Comparison of ENCODE assay signal across 19 cellular contexts in the genomic region with DNA sequence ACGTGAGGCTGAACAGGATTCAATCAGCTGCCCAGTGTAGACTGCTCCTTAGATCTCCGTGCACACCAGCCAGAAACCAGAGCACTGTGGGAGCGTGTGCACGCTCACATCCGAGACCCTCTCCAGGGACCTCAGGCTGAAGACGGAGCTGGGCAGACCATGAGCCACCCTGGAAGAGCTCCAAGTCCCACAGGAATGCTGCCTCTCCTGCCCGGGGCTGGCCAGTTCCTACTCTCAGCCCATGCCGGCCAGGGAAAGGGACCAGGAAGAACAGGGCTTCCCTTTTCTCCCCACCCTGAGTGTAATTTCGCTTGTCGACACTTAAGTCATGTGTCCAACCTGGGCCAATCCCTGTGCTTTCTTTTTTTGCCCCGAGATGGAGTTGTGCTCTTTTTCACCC. TPM values are rescaled to one million over a fixed set of nuclear protein-coding genes. Genes with fewer than 3 reads are reported as not detected.
DNase-seq lines count a peak whose midpoint lies in the region; ATAC-seq and TF ChIP-seq lines count a peak whose summit lies in the region.
"Had no signal": no experiment of that assay in that cellular context is flagged by ENCODE, and none has a peak within 500 bp of the region (broad histone marks: within the 10 kb centered on the region; RNA-seq: fewer than 3 reads in every experiment).

No MANE protein-coding gene starts in this region.

- CTCF ChIA-PET in activated naive CD4-positive, alpha-beta T cell treated with anti-CD3 and anti-CD28 coated beads for 36 hours (lab: Charles Lee), result interaction anchor here (1.1 to 1.4 kb wide), 2 partner anchors 18 to 43 kb away, joined by 3 read pairs; no protein-coding TSS in a partner anchor
- CTCF ChIA-PET in activated CD8-positive, alpha-beta T cell treated with anti-CD3 and anti-CD28 coated beads, Interleukin-2, amount 10 ng/mL, durations not matched to agents 7 days and 5 days (lab: Charles Lee), result interaction anchor here (0.7 kb wide), 1 partner anchor 9 kb away, joined by 3 read pairs; no protein-coding TSS in a partner anchor

- DNase-seq in activated naive CD4-positive, alpha-beta T cell treated with anti-CD3 and anti-CD28 coated beads, Interleukin-2, amount 50 U/mL, for 72 hours (ENCODE audit: low spot score in 2 of 2), result no peak
- DNase-seq in activated naive CD4-positive, alpha-beta T cell treated with anti-CD3 and anti-CD28 coated beads for 36 hours, result no peak
- DNase-seq in activated CD8-positive, alpha-beta T cell treated with anti-CD3 and anti-CD28 coated beads, Interleukin-2, amount 10 ng/mL, durations not matched to agents 7 days and 5 days, result no peak
- DNase-seq in left colon, result no peak
- peak in 1 of 2 donors; percentile 64 for DNase-seq in tibial artery
- no peak for DNase-seq in central memory CD4-positive, alpha-beta T cell
- no peak for DNase-seq in DMS 273 (lab: John Stamatoyannopoulos, UW; ENCODE audit: unreplicated experiment)
- DNase-seq in activated effector memory CD4-positive, alpha-beta T cell treated with Interleukin-2 at 50 U/mL for 16 hours, result no peak
- DNase-seq: Calu3; colonic mucosa; GOT3; hippocampal formation; NCI-H1092; NCI-H2171 treated with DMSO at 0.1 percent for 48 hours; retina; stimulated activated CD4-positive, alpha-beta T cell treated with anti-CD3 and anti-CD28 coated beads, Interleukin-4, amount 100 ng/mL, for 1 hour had no signal

- ATAC-seq in activated naive CD4-positive, alpha-beta T cell treated with anti-CD3 and anti-CD28 coated beads, Interleukin-2, amount 50 U/mL, for 72 hours, result peak; percentile 8 to 29
- peak; percentile 27 for ATAC-seq in activated CD8-positive, alpha-beta T cell treated with anti-CD3 and anti-CD28 coated beads, Interleukin-2, amount 10 ng/mL, durations not matched to agents 7 days and 5 days
- ATAC-seq in left colon, result peak; percentile 16

- peak overlapping the region in 1 of 2 donors; percentile 65 for H3K27ac Mint-ChIP-seq in activated naive CD4-positive, alpha-beta T cell treated with anti-CD3 and anti-CD28 coated beads, Interleukin-2, amount 50 U/mL, for 72 hours
- no peak overlapping the region for H3K27ac Mint-ChIP-seq in activated naive CD4-positive, alpha-beta T cell treated with anti-CD3 and anti-CD28 coated beads for 36 hours
- H3K27ac Mint-ChIP-seq in activated CD8-positive, alpha-beta T cell treated with anti-CD3 and anti-CD28 coated beads, Interleukin-2, amount 10 ng/mL, durations not matched to agents 7 days and 5 days, result no peak overlapping the region
- H3K27ac Mint-ChIP-seq: activated naive CD4-positive, alpha-beta T cell treated with anti-CD3 and anti-CD28 coated beads, Interleukin-2, amount 50 U/mL, for 24 hours; nephron had no signal

- peaks cover 32 to 35% of the 10 kb centered on the region in 2 donors for H3K36me3 Mint-ChIP-seq in activated naive CD4-positive, alpha-beta T cell treated with anti-CD3 and anti-CD28 coated beads, Interleukin-2, amount 50 U/mL, for 72 hours
- H3K36me3 Mint-ChIP-seq in activated naive CD4-positive, alpha-beta T cell treated with anti-CD3 and anti-CD28 coated beads for 36 hours (ENCODE audit: low read depth), result peaks cover 53% of the 10 kb centered on the region
- H3K36me3 Mint-ChIP-seq in activated CD8-positive, alpha-beta T cell treated with anti-CD3 and anti-CD28 coated beads, Interleukin-2, amount 10 ng/mL, durations not matched to agents 7 days and 5 days (ENCODE audit: low read depth), result peaks cover 62% of the 10 kb centered on the region

- H3K4me1 ChIP-seq in tibial artery, result peaks cover 0 to 21% (median 10%) of the 10 kb centered on the region in 4 donors
- H3K4me1 ChIP-seq: colonic mucosa had no signal

- H3K9me3 Mint-ChIP-seq in activated naive CD4-positive, alpha-beta T cell treated with anti-CD3 and anti-CD28 coated beads, Interleukin-2, amount 50 U/mL, for 72 hours, result no peaks in the 10 kb centered on the region
- H3K9me3 Mint-ChIP-seq in activated naive CD4-positive, alpha-beta T cell treated with anti-CD3 and anti-CD28 coated beads for 36 hours, result no peaks in the 10 kb centered on the region
- no peaks in the 10 kb centered on the region for H3K9me3 Mint-ChIP-seq in activated CD8-positive, alpha-beta T cell treated with anti-CD3 and anti-CD28 coated beads, Interleukin-2, amount 10 ng/mL, durations not matched to agents 7 days and 5 days (ENCODE audit: insufficient read depth)
- H3K9me3 Mint-ChIP-seq: activated naive CD4-positive, alpha-beta T cell treated with anti-CD3 and anti-CD28 coated beads, Interleukin-2, amount 50 U/mL, for 24 hours; nephron had no signal

- POLR2A ChIA-PET in activated CD8-positive, alpha-beta T cell treated with anti-CD3 and anti-CD28 coated beads, Interleukin-2, amount 10 ng/mL, durations not matched to agents 7 days and 5 days (lab: Charles Lee), result interaction anchor here (0.7 to 1.5 kb wide), 4 partner anchors 9 to 22 kb away, joined by 3 to 4 read pairs (median 4); no protein-coding TSS in a partner anchor

- peaks cover 24% of the 10 kb centered on the region for H3K4me1 Mint-ChIP-seq in activated naive CD4-positive, alpha-beta T cell treated with anti-CD3 and anti-CD28 coated beads for 36 hours (ENCODE audit: low read depth)
- H3K4me1 Mint-ChIP-seq in activated CD8-positive, alpha-beta T cell treated with anti-CD3 and anti-CD28 coated beads, Interleukin-2, amount 10 ng/mL, durations not matched to agents 7 days and 5 days (ENCODE audit: low read depth), result peaks cover 25% of the 10 kb centered on the region

- intact Hi-C loops in activated naive CD4-positive, alpha-beta T cell treated with anti-CD3 and anti-CD28 coated beads for 36 hours (cut with micrococcal nuclease), result no loop called here
- intact Hi-C loops in left colon (cut with DNase I, micrococcal nuclease), result no loop called here
- intact Hi-C loops in tibial artery (cut with DNase I; ENCODE audit: low total_unique reads), result no loop called here

- H3K36me3 ChIP-seq in tibial artery, result peaks cover 29 to 91% (median 60%) of the 10 kb centered on the region in 3 donors

- H3K27me3 Mint-ChIP-seq in activated naive CD4-positive, alpha-beta T cell treated with anti-CD3 and anti-CD28 coated beads for 36 hours (ENCODE audit: low read depth), result no peaks in the 10 kb centered on the region
- H3K27me3 Mint-ChIP-seq in activated CD8-positive, alpha-beta T cell treated with anti-CD3 and anti-CD28 coated beads, Interleukin-2, amount 10 ng/mL, durations not matched to agents 7 days and 5 days (ENCODE audit: low read depth), result no peaks in the 10 kb centered on the region
- H3K27me3 Mint-ChIP-seq: activated naive CD4-positive, alpha-beta T cell treated with anti-CD3 and anti-CD28 coated beads, Interleukin-2, amount 50 U/mL, for 24 hours had no signal

- TF ChIP-seq CTCF in tibial artery (IDR thresholded peaks at IDR 0.05), result no peak

- H3K4me3 Mint-ChIP-seq in activated naive CD4-positive, alpha-beta T cell treated with anti-CD3 and anti-CD28 coated beads for 36 hours, result no peak overlapping the region
- H3K4me3 Mint-ChIP-seq in activated CD8-positive, alpha-beta T cell treated with anti-CD3 and anti-CD28 coated beads, Interleukin-2, amount 10 ng/mL, durations not matched to agents 7 days and 5 days, result no peak overlapping the region
- H3K4me3 Mint-ChIP-seq: activated naive CD4-positive, alpha-beta T cell treated with anti-CD3 and anti-CD28 coated beads, Interleukin-2, amount 50 U/mL, for 24 hours had no signal

- H3K27ac ChIP-seq in tibial artery, result peak overlapping the region; percentile 40 to 44
- H3K27ac ChIP-seq: colonic mucosa, esophagus muscularis mucosa had no signal

- H3K9me3 ChIP-seq in tibial artery, result no peaks in the 10 kb centered on the region
- H3K9me3 ChIP-seq: colonic mucosa, esophagus muscularis mucosa had no signal

- H3K4me3 ChIP-seq in tibial artery, result no peak overlapping the region
- H3K4me3 ChIP-seq: colonic mucosa, esophagus muscularis mucosa had no signal

- H3K27me3 ChIP-seq in tibial artery, result no peaks in the 10 kb centered on the region
- H3K27me3 ChIP-seq: colonic mucosa, esophagus muscularis mucosa had no signal

RNA-seq across cellular contexts. Expression of a gene that starts 6.9 kb away (rescaled TPM):
- total RNA-seq in activated naive CD4-positive, alpha-beta T cell treated with anti-CD3 and anti-CD28 coated beads, Interleukin-2, amount 50 U/mL, for 72 hours, result 100 to 1,000 TPM; 186 TPM
- total RNA-seq in activated naive CD4-positive, alpha-beta T cell treated with anti-CD3 and anti-CD28 coated beads for 36 hours, result 100 to 1,000 TPM; 213 to 217 TPM
- total RNA-seq in activated CD8-positive, alpha-beta T cell treated with anti-CD3 and anti-CD28 coated beads, Interleukin-2, amount 10 ng/mL, durations not matched to agents 7 days and 5 days, result 100 to 1,000 TPM; 269 to 273 TPM
- 10 to 100 TPM; 43.9 to 69.8 TPM for total RNA-seq in left colon

RNA-seq across cellular contexts. Expression of a gene that starts 7.0 kb away (rescaled TPM):
- total RNA-seq in activated naive CD4-positive, alpha-beta T cell treated with anti-CD3 and anti-CD28 coated beads, Interleukin-2, amount 50 U/mL, for 72 hours, result 100 to 1,000 TPM; 122 to 154 TPM
- 100 to 1,000 TPM; 171 to 182 TPM for total RNA-seq in activated naive CD4-positive, alpha-beta T cell treated with anti-CD3 and anti-CD28 coated beads for 36 hours
- total RNA-seq in activated CD8-positive, alpha-beta T cell treated with anti-CD3 and anti-CD28 coated beads, Interleukin-2, amount 10 ng/mL, durations not matched to agents 7 days and 5 days, result 100 to 1,000 TPM; 122 TPM
- 10 to 100 TPM; 83.6 to 88.6 TPM for total RNA-seq in left colon

RNA-seq across cellular contexts. Expression of a gene that starts 13.4 kb away (rescaled TPM):
- total RNA-seq in activated naive CD4-positive, alpha-beta T cell treated with anti-CD3 and anti-CD28 coated beads, Interleukin-2, amount 50 U/mL, for 72 hours, result 100 to 1,000 TPM; 328 to 513 TPM
- total RNA-seq in activated naive CD4-positive, alpha-beta T cell treated with anti-CD3 and anti-CD28 coated beads for 36 hours, result 100 to 1,000 TPM; 355 to 389 TPM
- 100 to 1,000 TPM; 756 to 778 TPM for total RNA-seq in activated CD8-positive, alpha-beta T cell treated with anti-CD3 and anti-CD28 coated beads, Interleukin-2, amount 10 ng/mL, durations not matched to agents 7 days and 5 days
- 100 to 1,000 TPM; 447 to 500 TPM for total RNA-seq in left colon

RNA-seq across cellular contexts. Expression of a gene that starts 17.5 kb away (rescaled TPM):
- total RNA-seq in activated naive CD4-positive, alpha-beta T cell treated with anti-CD3 and anti-CD28 coated beads, Interleukin-2, amount 50 U/mL, for 72 hours, result under 1 TPM in 1 of 2 donors, not detected in 1; 0.27 TPM
- total RNA-seq in activated naive CD4-positive, alpha-beta T cell treated with anti-CD3 and anti-CD28 coated beads for 36 hours, result under 1 TPM; 0.12 to 0.19 TPM
- under 1 TPM; 0.18 to 0.55 TPM for total RNA-seq in activated CD8-positive, alpha-beta T cell treated with anti-CD3 and anti-CD28 coated beads, Interleukin-2, amount 10 ng/mL, durations not matched to agents 7 days and 5 days
- total RNA-seq in left colon, result under 1 TPM in 1 of 2 donors, not detected in 1; 0.11 TPM

RNA-seq across cellular contexts. Expression of a gene that starts 24.2 kb away (rescaled TPM):
- 100 to 1,000 TPM; 382 to 460 TPM for total RNA-seq in activated naive CD4-positive, alpha-beta T cell treated with anti-CD3 and anti-CD28 coated beads, Interleukin-2, amount 50 U/mL, for 72 hours
- total RNA-seq in activated naive CD4-positive, alpha-beta T cell treated with anti-CD3 and anti-CD28 coated beads for 36 hours, result 100 to 1,000 TPM; 273 to 276 TPM
- total RNA-seq in activated CD8-positive, alpha-beta T cell treated with anti-CD3 and anti-CD28 coated beads, Interleukin-2, amount 10 ng/mL, durations not matched to agents 7 days and 5 days, result 100 to 1,000 TPM; 474 to 498 TPM
- 100 to 1,000 TPM; 560 to 669 TPM for total RNA-seq in left colon
